In the genomic region with DNA sequence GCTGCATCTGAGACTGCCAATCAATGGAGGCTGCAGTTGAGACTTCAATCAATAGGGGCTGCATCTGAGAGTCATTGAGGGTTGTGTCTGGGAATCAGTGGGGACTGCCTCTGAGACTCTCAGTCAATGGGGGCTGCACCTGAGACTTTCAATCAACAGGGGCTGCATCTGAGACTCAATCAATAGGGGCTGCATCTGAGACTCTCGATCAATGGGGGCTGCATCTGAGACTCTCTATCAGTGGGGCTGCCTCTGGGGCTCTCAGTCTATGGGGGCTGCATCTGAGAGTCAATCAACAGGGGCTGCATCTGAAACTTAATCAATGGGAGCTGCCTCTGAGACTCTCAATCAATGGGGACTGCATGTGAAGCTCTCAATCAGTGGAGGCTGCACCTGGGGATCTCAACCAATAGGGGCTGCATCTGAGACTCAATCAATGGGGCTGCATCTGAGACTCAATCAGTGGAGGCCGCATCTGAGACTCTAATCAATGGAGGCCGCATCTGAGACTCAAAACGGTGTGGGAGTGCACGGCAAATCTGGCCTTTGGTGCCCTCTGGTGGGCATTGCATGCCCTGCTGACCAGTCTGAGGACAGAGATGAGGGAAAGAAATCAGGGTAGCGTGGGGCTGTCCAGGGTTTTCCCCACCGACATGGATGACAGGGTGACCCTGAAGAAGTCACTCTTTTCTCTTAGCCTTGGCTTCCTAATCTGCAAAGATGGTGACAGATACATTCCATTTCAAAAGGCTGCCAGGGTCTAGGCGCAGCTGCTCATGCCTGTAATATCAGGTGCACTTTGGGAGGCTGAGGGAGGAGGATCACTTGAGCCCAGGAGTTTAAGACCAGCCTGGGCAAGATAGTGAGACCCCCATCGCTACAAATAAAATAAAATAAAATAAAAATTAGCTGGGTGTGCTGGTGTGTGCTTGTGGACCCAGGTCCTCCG, we compare ENCODE assay signal across 8 cellular contexts. TPM values are rescaled to one million over a fixed set of nuclear protein-coding genes. Genes with fewer than 3 reads are reported as not detected.
DNase-seq lines count a peak whose midpoint lies in the region; ATAC-seq and TF ChIP-seq lines count a peak whose summit lies in the region.

No MANE protein-coding gene starts in this region.

- no peaks in the 10 kb centered on the region for H3K36me3 ChIP-seq in lung (ENCODE audit: control insufficient read depth in 2 of 2, insufficient read depth in 2 of 2, low read length in 2 of 2)

- H3K4me3 ChIP-seq in lung = no peak overlapping the region

- H3K9me3 ChIP-seq in lung (ENCODE audit: control insufficient read depth in 2 of 2, insufficient read depth in 1 of 2, low read length in 1 of 2) = peaks cover 0 to 2% of the 10 kb centered on the region in 2 donors

- DNase-seq in EL (peak; percentile 68), NCI-H2196 treated with DMSO at 0.1 percent for 48 hours (lab: John Stamatoyannopoulos, UW; ENCODE audit: unreplicated experiment) (peak; percentile 4), dermis microvascular lymphatic vessel endothelial cell (ENCODE audit: low read depth in 2 of 2) (peak; percentile 54 to 68), lung (ENCODE audit: low spot score) (peak; percentile 77), cortex of kidney (lab: John Stamatoyannopoulos, UW) (no peak)
- DNase-seq in activated CD4-positive, alpha-beta T cell treated with anti-CD3 and anti-CD28 coated beads, Interleukin-2, amount 50 U/mL, for 1 hour = peak; percentile 73
- peak; percentile 34 for DNase-seq in stimulated activated CD8-positive, alpha-beta memory T cell treated with anti-CD3 and anti-CD28 coated beads, Interleukin-12 subunit alpha, Interleukin-12 subunit beta, amount 100 ng/mL, for 24 hours (ENCODE audit: extremely low read depth)

- ATAC-seq in HG02610 (IDR thresholded peaks at IDR 0.05; ENCODE audit: unreplicated experiment) (peak; percentile 74), lung (ENCODE audit: insufficient read depth, low FRiP score) (peak; percentile 85)

- no peaks in the 10 kb centered on the region for H3K27me3 ChIP-seq in lung (ENCODE audit: control insufficient read depth, insufficient read depth)

- H3K4me1 ChIP-seq in lung (ENCODE audit: control insufficient read depth in 2 of 2, insufficient read depth in 2 of 2, low read length in 2 of 2) = no peaks in the 10 kb centered on the region

- peak; percentile 92 for TF ChIP-seq CTCF in lung (IDR thresholded peaks at IDR 0.05; ENCODE audit: control extremely low read depth, extremely low read depth)

- H3K27ac ChIP-seq in lung (ENCODE audit: low read depth in 1 of 2, low read length in 1 of 2) = no peak overlapping the region

- WGBS in lung, 2 donors = 31 to 36% methylated on average over 10 of the region's 10 CpGs

RNA-seq across cellular contexts. Expression of gene EIF5, which starts 41.3 kb away (rescaled TPM):
- 78.9 and 79.6 TPM in 2 replicates for total RNA-seq in dermis microvascular lymphatic vessel endothelial cell
- total RNA-seq in lung = 100 to 1,000 TPM; 161 to 255 TPM
- polyA plus RNA-seq in lung = 100 to 1,000 TPM in 1 of 2 donors, 10 to 100 TPM in 1; 50.4 to 161 TPM
